In genomic region chr17:10136258-10136981, GRCh38 we compare ENCODE assay signal across 1 cellular context.
TF ChIP-seq lines count a peak whose summit lies in the region.

No MANE protein-coding gene starts in this region.

TF ChIP-seq in GM12891, 5 proteins besides CTCF, POLR2A, EP300 and RAD21:
- no peak for TF ChIP-seq PAX5 (IDR thresholded peaks at IDR 0.05; ENCODE audit: insufficient read depth, low read length, severe bottlenecking)
